ENCODE assay signal across 2 cellular contexts in genomic region chr13:65461590-65461989, GRCh38.
TF ChIP-seq lines count a peak whose summit lies in the region.

No MANE protein-coding gene starts in this region.

TF ChIP-seq in GM23338, 12 proteins besides CTCF, POLR2A, EP300 and RAD21:
- no peak for TF ChIP-seq EZH2phosphoT487 (IDR thresholded peaks at IDR 0.05; ENCODE audit: unreplicated experiment)
- no peak for TF ChIP-seq CREB1 (CRISPR knock-in tag; IDR thresholded peaks at IDR 0.05; ENCODE audit: low read depth)
- no peak for TF ChIP-seq NANOG (IDR thresholded peaks at IDR 0.05; ENCODE audit: borderline replicate concordance)
- TF ChIP-seq ZNF114 (CRISPR knock-in tag; IDR thresholded peaks at IDR 0.05): no peak
- no peak for TF ChIP-seq JUNB (IDR thresholded peaks at IDR 0.05; ENCODE audit: unreplicated experiment)
- no peak for TF ChIP-seq STAT1 (IDR thresholded peaks at IDR 0.05; ENCODE audit: unreplicated experiment)
- TF ChIP-seq EZH2 (IDR thresholded peaks at IDR 0.05; ENCODE audit: low read depth, unreplicated experiment): no peak
- TF ChIP-seq, protein P1, sequence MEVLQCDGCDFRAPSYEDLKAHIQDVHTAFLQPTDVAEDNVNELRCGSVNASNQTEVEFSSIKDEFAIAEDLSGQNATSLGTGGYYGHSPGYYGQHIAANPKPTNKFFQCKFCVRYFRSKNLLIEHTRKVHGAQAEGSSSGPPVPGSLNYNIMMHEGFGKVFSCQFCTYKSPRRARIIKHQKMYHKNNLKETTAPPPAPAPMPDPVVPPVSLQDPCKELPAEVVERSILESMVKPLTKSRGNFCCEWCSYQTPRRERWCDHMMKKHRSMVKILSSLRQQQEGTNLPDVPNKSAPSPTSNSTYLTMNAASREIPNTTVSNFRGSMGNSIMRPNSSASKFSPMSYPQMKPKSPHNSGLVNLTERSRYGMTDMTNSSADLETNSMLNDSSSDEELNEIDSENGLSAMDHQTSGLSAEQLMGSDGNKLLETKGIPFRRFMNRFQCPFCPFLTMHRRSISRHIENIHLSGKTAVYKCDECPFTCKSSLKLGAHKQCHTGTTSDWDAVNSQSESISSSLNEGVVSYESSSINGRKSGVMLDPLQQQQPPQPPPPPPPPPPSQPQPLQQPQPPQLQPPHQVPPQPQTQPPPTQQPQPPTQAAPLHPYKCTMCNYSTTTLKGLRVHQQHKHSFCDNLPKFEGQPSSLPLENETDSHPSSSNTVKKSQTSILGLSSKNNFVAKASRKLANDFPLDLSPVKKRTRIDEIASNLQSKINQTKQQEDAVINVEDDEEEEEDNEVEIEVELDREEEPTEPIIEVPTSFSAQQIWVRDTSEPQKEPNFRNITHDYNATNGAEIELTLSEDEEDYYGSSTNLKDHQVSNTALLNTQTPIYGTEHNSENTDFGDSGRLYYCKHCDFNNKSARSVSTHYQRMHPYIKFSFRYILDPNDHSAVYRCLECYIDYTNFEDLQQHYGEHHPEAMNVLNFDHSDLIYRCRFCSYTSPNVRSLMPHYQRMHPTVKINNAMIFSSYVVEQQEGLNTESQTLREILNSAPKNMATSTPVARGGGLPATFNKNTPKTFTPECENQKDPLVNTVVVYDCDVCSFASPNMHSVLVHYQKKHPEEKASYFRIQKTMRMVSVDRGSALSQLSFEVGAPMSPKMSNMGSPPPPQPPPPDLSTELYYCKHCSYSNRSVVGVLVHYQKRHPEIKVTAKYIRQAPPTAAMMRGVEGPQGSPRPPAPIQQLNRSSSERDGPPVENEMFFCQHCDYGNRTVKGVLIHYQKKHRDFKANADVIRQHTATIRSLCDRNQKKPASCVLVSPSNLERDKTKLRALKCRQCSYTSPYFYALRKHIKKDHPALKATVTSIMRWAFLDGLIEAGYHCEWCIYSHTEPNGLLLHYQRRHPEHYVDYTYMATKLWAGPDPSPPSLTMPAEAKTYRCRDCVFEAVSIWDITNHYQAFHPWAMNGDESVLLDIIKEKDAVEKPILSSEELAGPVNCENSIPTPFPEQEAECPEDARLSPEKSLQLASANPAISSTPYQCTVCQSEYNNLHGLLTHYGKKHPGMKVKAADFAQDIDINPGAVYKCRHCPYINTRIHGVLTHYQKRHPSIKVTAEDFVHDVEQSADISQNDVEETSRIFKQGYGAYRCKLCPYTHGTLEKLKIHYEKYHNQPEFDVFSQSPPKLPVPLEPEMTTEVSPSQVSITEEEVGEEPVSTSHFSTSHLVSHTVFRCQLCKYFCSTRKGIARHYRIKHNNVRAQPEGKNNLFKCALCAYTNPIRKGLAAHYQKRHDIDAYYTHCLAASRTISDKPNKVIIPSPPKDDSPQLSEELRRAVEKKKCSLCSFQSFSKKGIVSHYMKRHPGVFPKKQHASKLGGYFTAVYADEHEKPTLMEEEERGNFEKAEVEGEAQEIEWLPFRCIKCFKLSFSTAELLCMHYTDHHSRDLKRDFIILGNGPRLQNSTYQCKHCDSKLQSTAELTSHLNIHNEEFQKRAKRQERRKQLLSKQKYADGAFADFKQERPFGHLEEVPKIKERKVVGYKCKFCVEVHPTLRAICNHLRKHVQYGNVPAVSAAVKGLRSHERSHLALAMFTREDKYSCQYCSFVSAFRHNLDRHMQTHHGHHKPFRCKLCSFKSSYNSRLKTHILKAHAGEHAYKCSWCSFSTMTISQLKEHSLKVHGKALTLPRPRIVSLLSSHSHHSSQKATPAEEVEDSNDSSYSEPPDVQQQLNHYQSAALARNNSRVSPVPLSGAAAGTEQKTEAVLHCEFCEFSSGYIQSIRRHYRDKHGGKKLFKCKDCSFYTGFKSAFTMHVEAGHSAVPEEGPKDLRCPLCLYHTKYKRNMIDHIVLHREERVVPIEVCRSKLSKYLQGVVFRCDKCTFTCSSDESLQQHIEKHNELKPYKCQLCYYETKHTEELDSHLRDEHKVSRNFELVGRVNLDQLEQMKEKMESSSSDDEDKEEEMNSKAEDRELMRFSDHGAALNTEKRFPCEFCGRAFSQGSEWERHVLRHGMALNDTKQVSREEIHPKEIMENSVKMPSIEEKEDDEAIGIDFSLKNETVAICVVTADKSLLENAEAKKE (CRISPR knock-in tag; IDR thresholded peaks at IDR 0.05): no peak
- TF ChIP-seq ETS1 (IDR thresholded peaks at IDR 0.05): no peak
- no peak for TF ChIP-seq POLR2AphosphoS5 (IDR thresholded peaks at IDR 0.05; ENCODE audit: low read depth)
TF ChIP-seq in GM23338: peak in this region for 0.

TF ChIP-seq in H1, 55 proteins besides CTCF, POLR2A, EP300 and RAD21:
- TF ChIP-seq CHD2 (IDR thresholded peaks at IDR 0.05; ENCODE audit: low read length) (no peak), MAX (IDR thresholded peaks at IDR 0.05) (no peak), SP4 (IDR thresholded peaks at IDR 0.05; ENCODE audit: low read length) (no peak)
